ENCODE assay signal across 22 cellular contexts in the genomic region with DNA sequence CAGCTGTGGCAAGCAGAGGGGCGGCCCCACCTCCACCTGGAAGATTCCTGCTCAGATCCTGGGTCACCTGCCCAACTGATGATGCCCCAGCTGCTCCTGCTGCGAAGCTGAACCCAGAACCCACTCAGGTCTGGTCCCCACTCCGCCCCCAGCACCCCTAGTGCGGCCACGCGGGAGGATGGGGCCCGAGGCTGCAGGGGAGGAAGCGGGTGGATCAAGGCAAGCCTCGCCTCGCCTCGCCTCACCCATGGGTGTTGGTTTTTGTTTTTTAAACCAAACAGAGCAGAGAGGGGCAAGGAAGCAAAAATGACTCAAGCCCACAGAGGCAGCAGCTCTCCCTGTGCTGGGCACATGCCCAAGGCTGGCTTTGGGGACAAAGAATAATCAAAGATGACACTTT. TPM values are rescaled to one million over a fixed set of nuclear protein-coding genes. Genes with fewer than 3 reads are reported as not detected.
DNase-seq lines count a peak whose midpoint lies in the region; ATAC-seq and TF ChIP-seq lines count a peak whose summit lies in the region.
"Had no signal": no experiment of that assay in that cellular context is flagged by ENCODE, and none has a peak within 500 bp of the region (broad histone marks: within the 10 kb centered on the region; RNA-seq: fewer than 3 reads in every experiment).

No MANE protein-coding gene starts in this region.

- no peaks in the 10 kb centered on the region for H3K36me3 ChIP-seq in CD4-positive, alpha-beta memory T cell (ENCODE audit: insufficient read depth, low read length)
- H3K36me3 ChIP-seq in psoas muscle (ENCODE audit: insufficient read depth in 1 of 2, low read depth in 1 of 2), result no peaks in the 10 kb centered on the region
- H3K36me3 ChIP-seq in SJCRH30, result no peaks in the 10 kb centered on the region

- peaks cover 4 to 9% of the 10 kb centered on the region in 2 donors for H3K27me3 Mint-ChIP-seq in CD4-positive, alpha-beta memory T cell

- CTCF ChIA-PET in CD4-positive, alpha-beta memory T cell (lab: Charles Lee; ENCODE audit: partially characterized antibody), result no interaction called here

- peak overlapping the region; percentile 17 for H3K27ac ChIP-seq in CD4-positive, alpha-beta memory T cell (ENCODE audit: low read depth, low read length)
- H3K27ac ChIP-seq in psoas muscle (no peak overlapping the region), SJCRH30 (no peak overlapping the region)

- H3K27me3 ChIP-seq in CD4-positive, alpha-beta memory T cell (ENCODE audit: insufficient read depth, low read length), result no peaks in the 10 kb centered on the region
- peaks cover 0 to 20% (median 3%) of the 10 kb centered on the region in 3 donors for H3K27me3 ChIP-seq in psoas muscle (ENCODE audit: insufficient read depth in 3 of 3, low read length in 2 of 3)
- peaks cover 20% of the 10 kb centered on the region for H3K27me3 ChIP-seq in SJCRH30

- POLR2A ChIA-PET in CD4-positive, alpha-beta memory T cell (lab: Charles Lee; ENCODE audit: partially characterized antibody), result no interaction called here

- H3K27ac Mint-ChIP-seq in CD4-positive, alpha-beta memory T cell, result no peak overlapping the region
- H3K27ac Mint-ChIP-seq: brain; stimulated activated naive CD8-positive, alpha-beta T cell treated with anti-CD3 and anti-CD28 coated beads, Interleukin-15, Interleukin-2, amounts not matched to agents 100 ng/mL and 50 ng/mL, for 24 hours had no signal

- H3K9me3 Mint-ChIP-seq in CD4-positive, alpha-beta memory T cell, result peaks cover 0 to 2% (median 0%) of the 10 kb centered on the region in 8 donors
- H3K9me3 Mint-ChIP-seq: stimulated activated naive CD8-positive, alpha-beta T cell treated with anti-CD3 and anti-CD28 coated beads, Interleukin-15, Interleukin-2, amounts not matched to agents 100 ng/mL and 50 ng/mL, for 24 hours had no signal

- no peaks in the 10 kb centered on the region for H3K9me3 ChIP-seq in CD4-positive, alpha-beta memory T cell (ENCODE audit: control insufficient read depth in 1 of 2, low read length in 2 of 2)
- H3K9me3 ChIP-seq in psoas muscle (peaks cover 8% of the 10 kb centered on the region), SJCRH30 (replicated peaks) (no peaks in the 10 kb centered on the region)

- no peak for ATAC-seq in psoas muscle
- no peak for ATAC-seq in GM18511 (IDR thresholded peaks at IDR 0.05; ENCODE audit: unreplicated experiment)
- ATAC-seq: GM12878 had no signal

- no peaks in the 10 kb centered on the region for H3K36me3 Mint-ChIP-seq in CD4-positive, alpha-beta memory T cell
- H3K36me3 Mint-ChIP-seq: brain had no signal

- H3K4me1 Mint-ChIP-seq in CD4-positive, alpha-beta memory T cell, result peaks cover 0 to 6% (median 0%) of the 10 kb centered on the region in 4 donors
- H3K4me1 Mint-ChIP-seq: brain had no signal

- H3K4me3 Mint-ChIP-seq in CD4-positive, alpha-beta memory T cell, result peak overlapping the region in 2 of 8 donors; percentile 1 to 64
- H3K4me3 Mint-ChIP-seq: brain; stimulated activated naive CD8-positive, alpha-beta T cell treated with anti-CD3 and anti-CD28 coated beads, Interleukin-15, Interleukin-2, amounts not matched to agents 100 ng/mL and 50 ng/mL, for 24 hours had no signal

- H3K4me3 ChIP-seq in CD4-positive, alpha-beta memory T cell (ENCODE audit: low read length in 2 of 2), result peak overlapping the region in 1 of 2 donors; percentile 11
- H3K4me3 ChIP-seq in psoas muscle (peak overlapping the region; percentile 22), SJCRH30 (no peak overlapping the region)
- H3K4me3 ChIP-seq: GM12878 had no signal

- intact Hi-C loops in CD4-positive, alpha-beta memory T cell (cut with micrococcal nuclease), result no loop called here
- intact Hi-C loops in psoas muscle (cut with DNase I), result no loop called here

- TF ChIP-seq CTCF in psoas muscle (IDR thresholded peaks at IDR 0.05), result no peak

- WGBS in psoas muscle, 3 donors, result 70 to 83% (median 80%) methylated on average over 11 of the region's 11 CpGs

- H3K4me1 ChIP-seq in CD4-positive, alpha-beta memory T cell (ENCODE audit: insufficient read depth, low read length), result peaks cover 10% of the 10 kb centered on the region
- H3K4me1 ChIP-seq in psoas muscle (no peaks in the 10 kb centered on the region), SJCRH30 (no peaks in the 10 kb centered on the region)

- no peak for DNase-seq in CD4-positive, alpha-beta memory T cell
- peak; percentile 47 for DNase-seq in LoVo (ENCODE audit: low spot score)
- peak; percentile 41 for DNase-seq in islet precursor cell
- no peak for DNase-seq in psoas muscle
- DNase-seq in NK-92 (lab: John Stamatoyannopoulos, UW; ENCODE audit: unreplicated experiment), result no peak
- no peak for DNase-seq in SJCRH30
- DNase-seq in NCI-H226, result no peak
- DNase-seq: activated naive CD4-positive, alpha-beta T cell treated with anti-CD3 and anti-CD28 coated beads, Interleukin-2, amount 50 U/mL, for 16 hours; dermis blood vessel endothelial cell; GOT3; Karpas-422; kidney glomerular epithelial cell; NCI-H1417; NCI-H2171 treated with DMSO at 0.1 percent for 48 hours; NCI-H82; stimulated activated CD4-positive, alpha-beta T cell treated with anti-CD3 and anti-CD28 coated beads, Interleukin-12 subunit alpha, Interleukin-12 subunit beta, amount 100 ng/mL, for 4 hours had no signal

RNA-seq across cellular contexts. Expression of a gene that starts 23.2 kb away (rescaled TPM):
- under 1 TPM in 1 of 2 experiments, not detected in 1; 0.29 TPM for total RNA-seq in CD4-positive, alpha-beta memory T cell
- 1 to 10 TPM; 1.2 to 1.7 TPM for polyA plus RNA-seq in CD4-positive, alpha-beta memory T cell
- under 1 TPM; 0.37 to 0.86 (median 0.72) TPM for total RNA-seq in psoas muscle
- polyA plus RNA-seq in psoas muscle, result under 1 TPM; 0.03 to 0.51 (median 0.14) TPM
- not detected in 2 replicates for total RNA-seq in SJCRH30 (2014; rRNA removed; shearing (Covaris generic))
- total RNA-seq: GM12878, myocyte had no signal

RNA-seq across cellular contexts. Expression of a gene that starts 42.7 kb away (rescaled TPM):
- not detected for total RNA-seq in CD4-positive, alpha-beta memory T cell
- not detected for polyA plus RNA-seq in CD4-positive, alpha-beta memory T cell
- total RNA-seq in psoas muscle, result not detected
- polyA plus RNA-seq in psoas muscle, result not detected
- not detected in 2 replicates for total RNA-seq in SJCRH30 (2014; rRNA removed; shearing (Covaris generic))
- total RNA-seq: Calu3, dermis blood vessel endothelial cell, GM12878, myocyte had no signal
- polyA plus RNA-seq: GM12878 had no signal

Comparison
In these comparisons a context has a peak if more than half of its experiments do, and no peak if none do; other contexts are left out.
1. DNase-seq: peak in LoVo (single experiment) and islet precursor cell (single experiment); none in CD4-positive, alpha-beta memory T cell (0 of 5), psoas muscle (0 of 2), NK-92 (single experiment), SJCRH30 (0 of 2) and NCI-H226 (single experiment).